13 cellular contexts compared by ENCODE assay signal in genomic region chr7:155207335-155208002, GRCh38.
DNase-seq lines count a peak whose midpoint lies in the region; ATAC-seq and TF ChIP-seq lines count a peak whose summit lies in the region.
"Had no signal": no experiment of that assay in that cellular context is flagged by ENCODE, and none has a peak within 500 bp of the region (broad histone marks: within the 10 kb centered on the region; RNA-seq: fewer than 3 reads in every experiment).

No MANE protein-coding gene starts in this region.

- H3K4me3 ChIP-seq in right cardiac atrium (ENCODE audit: low read length) (no peak overlapping the region), subcutaneous abdominal adipose tissue (ENCODE audit: low read depth in 1 of 5, low read length in 5 of 5) (peak overlapping the region in 2 of 5 donors; percentile 6 to 30)

- no peaks in the 10 kb centered on the region for H3K27me3 ChIP-seq in right cardiac atrium (ENCODE audit: control insufficient read depth, insufficient read depth)
- H3K27me3 ChIP-seq in foreskin keratinocyte, result no peaks in the 10 kb centered on the region
- H3K27me3 ChIP-seq in subcutaneous abdominal adipose tissue (ENCODE audit: control insufficient read depth in 5 of 5, insufficient read depth in 4 of 5, low read length in 5 of 5), result peaks cover 0 to 7% (median 0%) of the 10 kb centered on the region in 5 donors
- H3K27me3 ChIP-seq: BE2C had no signal

- H3K4me3 Mint-ChIP-seq in activated CD4-positive, alpha-beta memory T cell treated with anti-CD3 and anti-CD28 coated beads for 36 hours, result peak overlapping the region; percentile 31
- H3K4me3 Mint-ChIP-seq: endodermal cell had no signal

- ATAC-seq in right cardiac atrium, result no peak
- ATAC-seq in foreskin keratinocyte, result no peak
- no peak for ATAC-seq in GM18511 (IDR thresholded peaks at IDR 0.05; ENCODE audit: unreplicated experiment)

- H3K27ac ChIP-seq in right cardiac atrium (ENCODE audit: low read length) (no peak overlapping the region), foreskin keratinocyte (peak overlapping the region; percentile 84), subcutaneous abdominal adipose tissue (ENCODE audit: low read depth, low read length) (peak overlapping the region; percentile 87)

- intact Hi-C loops in cardiac septum (cut with DNase I), result loop anchor here (5.0 kb wide), 1 partner anchor 90 kb away; the partner anchor contains the start of gene INSIG1
- intact Hi-C loops in right cardiac atrium (cut with DNase I), result no loop called here
- intact Hi-C loops in activated CD4-positive, alpha-beta memory T cell treated with anti-CD3 and anti-CD28 coated beads for 36 hours (cut with micrococcal nuclease), result loop anchor here (5.0 kb wide), 2 partner anchors 455 to 1685 kb away; partner anchors contain the start of gene LMBR1

- peak overlapping the region; percentile 100 for H3K27ac Mint-ChIP-seq in activated CD4-positive, alpha-beta memory T cell treated with anti-CD3 and anti-CD28 coated beads for 36 hours
- H3K27ac Mint-ChIP-seq: endodermal cell had no signal

- H3K27me3 Mint-ChIP-seq in activated CD4-positive, alpha-beta memory T cell treated with anti-CD3 and anti-CD28 coated beads for 36 hours, result no peaks in the 10 kb centered on the region

- peak; percentile 20 for DNase-seq in cardiac septum (ENCODE audit: low spot score)
- DNase-seq in right cardiac atrium, result no peak
- DNase-seq in activated CD4-positive, alpha-beta memory T cell treated with anti-CD3 and anti-CD28 coated beads for 36 hours, result no peak
- DNase-seq in foreskin keratinocyte, result no peak
- DNase-seq in MV-4-11 (lab: John Stamatoyannopoulos, UW), result no peak
- DNase-seq in GM19238 (ENCODE audit: insufficient read length, low spot score), result no peak
- DNase-seq: BE2C; endodermal cell; head of caudate nucleus; NCI-H2081; stimulated activated CD4-positive, alpha-beta T cell treated with anti-CD3 and anti-CD28 coated beads, Interleukin-2, amount 100 ng/mL, for 24 hours had no signal

- POLR2A ChIA-PET in activated CD4-positive, alpha-beta memory T cell treated with anti-CD3 and anti-CD28 coated beads for 36 hours (lab: Charles Lee), result interaction anchor here (1.2 to 4.5 kb wide), 2 partner anchors 90 to 137 kb away, joined by 3 to 111 read pairs; partner anchors contain the start of gene INSIG1

- TF ChIP-seq CTCF in foreskin keratinocyte (conservative IDR thresholded peaks at IDR 0.05), result no peak

- 85% methylated on average over 13 of the region's 13 CpGs for whole genome bisulfite sequencing in right cardiac atrium

- CTCF ChIA-PET in activated CD4-positive, alpha-beta memory T cell treated with anti-CD3 and anti-CD28 coated beads for 36 hours (lab: Charles Lee), result interaction anchor here (2.9 to 3.2 kb wide), 2 partner anchors 17 to 90 kb away, joined by 20 to 28 read pairs; partner anchors contain the start of gene INSIG1

- H3K36me3 Mint-ChIP-seq in activated CD4-positive, alpha-beta memory T cell treated with anti-CD3 and anti-CD28 coated beads for 36 hours, result peaks cover 3% of the 10 kb centered on the region

- H3K9me3 Mint-ChIP-seq in activated CD4-positive, alpha-beta memory T cell treated with anti-CD3 and anti-CD28 coated beads for 36 hours, result peaks cover 5% of the 10 kb centered on the region

- H3K4me1 ChIP-seq in right cardiac atrium (ENCODE audit: control insufficient read depth, insufficient read depth, low read length) (no peaks in the 10 kb centered on the region), foreskin keratinocyte (peaks cover 10% of the 10 kb centered on the region), subcutaneous abdominal adipose tissue (ENCODE audit: control insufficient read depth in 5 of 5, insufficient read depth in 5 of 5, low read length in 5 of 5) (peaks cover 0 to 39% (median 19%) of the 10 kb centered on the region in 5 donors)

- no peaks in the 10 kb centered on the region for H3K9me3 ChIP-seq in right cardiac atrium (ENCODE audit: control insufficient read depth, low read length)
- H3K9me3 ChIP-seq in subcutaneous abdominal adipose tissue (ENCODE audit: control insufficient read depth in 5 of 5, low read length in 5 of 5), result peaks cover 0 to 2% (median 0%) of the 10 kb centered on the region in 5 donors

- peak overlapping the region; percentile 21 to 90 (median 45) for H3K9ac ChIP-seq in subcutaneous abdominal adipose tissue (ENCODE audit: low read length in 5 of 5)

- no peaks in the 10 kb centered on the region for H3K36me3 ChIP-seq in subcutaneous abdominal adipose tissue (ENCODE audit: control insufficient read depth in 5 of 5, insufficient read depth in 5 of 5, low read length in 5 of 5)
- H3K36me3 ChIP-seq: BE2C had no signal

- peaks cover 46% of the 10 kb centered on the region for H3K4me1 Mint-ChIP-seq in activated CD4-positive, alpha-beta memory T cell treated with anti-CD3 and anti-CD28 coated beads for 36 hours (ENCODE audit: low read depth)
- H3K4me1 Mint-ChIP-seq: endodermal cell had no signal

Comparison
In these comparisons a context has a peak if more than half of its experiments do, and no peak if none do; other contexts are left out.
1. intact Hi-C loops: an anchor here in cardiac septum (5.0 kb wide) and activated CD4-positive, alpha-beta memory T cell treated with anti-CD3 and anti-CD28 coated beads for 36 hours (5.0 kb wide); none called in right cardiac atrium.